12 cellular contexts compared by ENCODE assay signal in genomic region chr11:34075178-34075820, GRCh38. TPM values are rescaled to one million over a fixed set of nuclear protein-coding genes. Genes with fewer than 3 reads are reported as not detected.
A peak's percentile ranks its signal among the peaks of the same experiment; 100 is the strongest.
DNase-seq lines count a peak whose midpoint lies in the region; ATAC-seq and TF ChIP-seq lines count a peak whose summit lies in the region.
"Had no signal": no experiment of that assay in that cellular context is flagged by ENCODE, and none has a peak within 500 bp of the region (broad histone marks: within the 10 kb centered on the region; RNA-seq: fewer than 3 reads in every experiment).

No MANE protein-coding gene starts in this region.

- H3K4me1 ChIP-seq in IMR-90 (ENCODE audit: control insufficient read depth, insufficient read depth, low read length) = peaks cover 10% of the 10 kb centered on the region
- H3K4me1 ChIP-seq: neural progenitor cell had no signal

- H3K79me1 ChIP-seq in IMR-90 (ENCODE audit: low read depth in 1 of 2, low read length in 2 of 2) = peaks cover 22 to 55% of the 10 kb centered on the region in 2 experiments

- CTCF ChIA-PET in IMR-90 (lab: Yijun Ruan, JAX) = interaction anchor here (1.0 kb wide), 1 partner anchor 87 kb away, joined by 4 read pairs; no protein-coding TSS in a partner anchor

- peaks cover 35% of the 10 kb centered on the region for H3K36me3 ChIP-seq in IMR-90 (ENCODE audit: control insufficient read depth, insufficient read depth, low read length)

- H4K5ac ChIP-seq in IMR-90 (ENCODE audit: low read depth, low read length) = no peak overlapping the region

- H3K18ac ChIP-seq in IMR-90 (ENCODE audit: low read depth, low read length) = peak overlapping the region; percentile 55; the same call in 1 of the 2 replicates

- no peak overlapping the region for H2AK5ac ChIP-seq in IMR-90 (ENCODE audit: low read depth, low read length)

- TF ChIP-seq CTCF in AG10803 (conservative IDR thresholded peaks at IDR 0.05; ENCODE audit: low read length) = no peak
- no peak for TF ChIP-seq CTCF in IMR-90 (conservative IDR thresholded peaks at IDR 0.05; ENCODE audit: low read depth, low read length)
- TF ChIP-seq CTCF in astrocyte of the cerebellum (IDR thresholded peaks at IDR 0.05; ENCODE audit: low read depth, low read length, missing control alignments) = no peak

- intact Hi-C loops in IMR-90 (cut with micrococcal nuclease) = no loop called here

- H2AK9ac ChIP-seq in IMR-90 (replicated peaks; ENCODE audit: low read depth, low read length, poor library complexity) = no peak overlapping the region

- no peak for TF ChIP-seq RAD21 in IMR-90 (IDR thresholded peaks at IDR 0.05; ENCODE audit: low read length)

- H3K14ac ChIP-seq in IMR-90 (replicated peaks; ENCODE audit: low read depth, low read length) = no peak overlapping the region

- BruUV-seq in IMR-90 (replicated peaks; lab: Mats Ljungman, UMichigan) = no TSS peak

- peak overlapping the region; percentile 85 for H2BK5ac ChIP-seq in IMR-90 (ENCODE audit: low read depth, low read length, poor library complexity, severe bottlenecking)

- H3K23ac ChIP-seq in IMR-90 (ENCODE audit: low read depth, low read length) = peak overlapping the region; percentile 13; the same call in 1 of the 2 replicates

- no peak overlapping the region for H2BK15ac ChIP-seq in IMR-90 (ENCODE audit: low read depth, low read length)

- peaks cover 9% of the 10 kb centered on the region for H3K9me1 ChIP-seq in IMR-90 (ENCODE audit: insufficient read depth, low read length)

- dilution Hi-C loops in IMR-90 (cut with HindIII; ENCODE audit: low sequenced_read_pairs, unreplicated experiment) = no loop called here

- no peak overlapping the region; the same call in 1 of the 2 replicates for H3K56ac ChIP-seq in IMR-90 (ENCODE audit: extremely low read depth, insufficient read depth, low read length)

- TF ChIP-seq POLR2A in IMR-90 (IDR thresholded peaks at IDR 0.05; ENCODE audit: low read depth, low read length) = no peak

- no peak overlapping the region for H2BK20ac ChIP-seq in IMR-90 (ENCODE audit: low read depth, low read length)

- H4K91ac ChIP-seq in IMR-90 (ENCODE audit: insufficient read depth, low read depth, low read length) = no peak overlapping the region

- H3K27me3 ChIP-seq in IMR-90 (ENCODE audit: control insufficient read depth, insufficient read depth, low read length) = no peaks in the 10 kb centered on the region
- H3K27me3 ChIP-seq: neural progenitor cell had no signal

- whole genome bisulfite sequencing in IMR-90 (ENCODE audit: extremely low coverage in 2 of 2, insufficient read length in 1 of 2), 2 experiments = no CpG with 5 or more reads among the region's 2 CpGs

- H3K4ac ChIP-seq in IMR-90 (ENCODE audit: low read depth, low read length) = no peak overlapping the region

- in situ Hi-C loops in IMR-90 (cut with MboI; ENCODE audit: low sequenced_read_pairs) (no loop called here), astrocyte of the cerebellum (cut with HindIII; ENCODE audit: low sequenced_read_pairs) (no loop called here)

- peak overlapping the region; percentile 93 for H3K4me2 ChIP-seq in IMR-90 (ENCODE audit: low read depth, low read length)
- H3K4me2 ChIP-seq: neural progenitor cell had no signal

- H3K4me3 ChIP-seq in AG10803 (ENCODE audit: low read length) = no peak overlapping the region
- H3K4me3 ChIP-seq in IMR-90 (ENCODE audit: insufficient read depth, low read depth, low read length) = no peak overlapping the region
- no peak overlapping the region for H3K4me3 ChIP-seq in astrocyte of the cerebellum (ENCODE audit: low read depth, low read length)
- H3K4me3 ChIP-seq: neural progenitor cell had no signal

- peak overlapping the region in 1 of 2 experiments; percentile 1; a peak in 1 of 4 replicates for H4K8ac ChIP-seq in IMR-90 (ENCODE audit: low read depth in 2 of 2, low read length in 2 of 2)

- peak overlapping the region; percentile 76; the same call in 1 of the 2 replicates for H3K27ac ChIP-seq in IMR-90 (ENCODE audit: insufficient read depth, low read length)
- H3K27ac ChIP-seq: neural progenitor cell had no signal

- H3K9ac ChIP-seq in IMR-90 (ENCODE audit: low read depth, low read length) = no peak overlapping the region
- H3K9ac ChIP-seq: neural progenitor cell had no signal

- H3K9me3 ChIP-seq in IMR-90 (ENCODE audit: control insufficient read depth, insufficient read depth, low read length) = no peaks in the 10 kb centered on the region

- peaks cover 65% of the 10 kb centered on the region for H4K20me1 ChIP-seq in IMR-90 (ENCODE audit: insufficient read depth, low read length)

- H2BK120ac ChIP-seq in IMR-90 (ENCODE audit: low read depth, low read length) = no peak overlapping the region; the same call in 1 of the 2 replicates

- DNase-seq in AG10803 (ENCODE audit: low read depth) (peak; percentile 63), IMR-90 (peak; percentile 77), astrocyte of the cerebellum (ENCODE audit: low read depth) (peak; percentile 34), medulla oblongata (ENCODE audit: extremely low spot score) (peak; percentile 5), T1000 (lab: John Stamatoyannopoulos, UW) (no peak), NCI-H69 (lab: John Stamatoyannopoulos, UW) (no peak)
- no peak for DNase-seq in stimulated activated CD8-positive, alpha-beta memory T cell treated with anti-CD3 and anti-CD28 coated beads, Interleukin-4, amount 100 ng/mL, for 48 hours
- DNase-seq: DND-41, head of caudate nucleus, NCI-H1694 had no signal

- peak; percentile 71 for ATAC-seq in IMR-90 (ENCODE audit: low read depth)
- no peak for ATAC-seq in HG03378 (IDR thresholded peaks at IDR 0.05; ENCODE audit: unreplicated experiment)

- POLR2A ChIA-PET in IMR-90 (lab: Charles Lee; ENCODE audit: unreplicated experiment) = interaction anchor here (0.7 kb wide), 1 partner anchor 154 kb away, joined by 5 read pairs; no protein-coding TSS in a partner anchor

- H2AFZ ChIP-seq in IMR-90 (replicated peaks; ENCODE audit: low read length, poor library complexity) = no peak overlapping the region
- H2AFZ ChIP-seq: neural progenitor cell had no signal

TF ChIP-seq in IMR-90, 13 proteins besides CTCF, POLR2A, EP300 and RAD21:
- TF ChIP-seq RCOR1 (IDR thresholded peaks at IDR 0.05; ENCODE audit: insufficient replicate concordance, low read length) (no peak), FOS (IDR thresholded peaks at IDR 0.05; ENCODE audit: low read depth, low read length) (0 out of 2 replicates have a peak, but pooled peaks have one; percentile 43)

RNA-seq across cellular contexts. Expression of gene CAPRIN1, which starts 23.8 kb away (rescaled TPM):
- total RNA-seq in IMR-90 (2012; rRNA removed) = 253 and 266 TPM in 2 replicates
- polyA plus RNA-seq in IMR-90 (2012; rRNA removed) = 107 and 127 TPM in 2 replicates
- 46.8 and 91.7 TPM in 2 replicates for polyA plus RNA-seq in IMR-90 (2012; cell fraction: cytosol; rRNA removed)
- polyA plus RNA-seq in IMR-90 (2012; cell fraction: nucleus; rRNA removed; ENCODE audit: low replicate concordance) = 71.0 and 99.2 TPM in 2 replicates

RNA-seq across cellular contexts. Expression of gene NAT10, which starts 30.1 kb away (rescaled TPM):
- 31.9 and 34.8 TPM in 2 replicates for total RNA-seq in IMR-90 (2012; rRNA removed)
- 28.0 and 28.1 TPM in 2 replicates for polyA plus RNA-seq in IMR-90 (2012; rRNA removed)
- polyA plus RNA-seq in IMR-90 (2012; cell fraction: cytosol; rRNA removed) = 13.6 and 19.4 TPM in 2 replicates
- 37.8 and 53.4 TPM in 2 replicates for polyA plus RNA-seq in IMR-90 (2012; cell fraction: nucleus; rRNA removed; ENCODE audit: low replicate concordance)

Comparison
In these comparisons a context has a peak if more than half of its experiments do, and no peak if none do; other contexts are left out.
1. DNase-seq: peak in AG10803 (single experiment), IMR-90 (single experiment), astrocyte of the cerebellum (single experiment) and medulla oblongata (single experiment); none in stimulated activated CD8-positive, alpha-beta memory T cell treated with anti-CD3 and anti-CD28 coated beads, Interleukin-4, amount 100 ng/mL, for 48 hours (single experiment), T1000 (single experiment) and NCI-H69 (single experiment).